Comparison of ENCODE assay signal across 31 cellular contexts in the genomic region with DNA sequence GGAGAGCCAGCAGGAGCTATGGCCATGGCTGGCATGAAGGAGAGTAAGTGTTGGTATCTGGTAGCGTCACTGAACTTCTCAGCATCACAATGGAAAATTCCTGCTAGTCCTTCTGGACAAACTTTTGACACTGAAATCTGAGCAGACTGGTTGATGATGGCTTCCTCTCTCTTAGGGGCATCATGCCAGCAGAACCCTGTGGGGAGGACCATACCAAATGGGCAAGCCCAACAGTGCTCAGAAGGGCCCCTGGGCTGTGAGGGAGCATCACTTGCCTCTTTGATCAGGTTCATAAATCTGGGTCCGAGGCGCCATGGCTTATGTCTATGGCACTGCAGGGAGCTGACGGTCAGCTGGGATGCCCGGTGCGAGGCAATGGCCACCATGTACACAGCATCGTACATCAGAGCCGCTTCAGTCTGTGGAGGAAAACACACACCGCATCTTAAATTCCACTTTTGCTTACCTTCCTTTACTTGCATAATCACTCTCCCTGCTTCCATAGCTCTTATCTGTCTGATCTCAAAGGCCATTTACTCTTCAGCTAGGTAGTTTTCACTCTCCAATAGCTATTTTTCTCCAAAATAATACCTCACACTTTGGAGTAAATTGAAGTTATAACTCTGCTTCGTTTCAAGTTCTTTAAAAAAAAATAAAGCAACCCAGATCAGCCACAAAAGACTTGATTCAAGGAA.
"Had no signal": no experiment of that assay in that cellular context is flagged by ENCODE, and none has a peak within 500 bp of the region (broad histone marks: within the 10 kb centered on the region; RNA-seq: fewer than 3 reads in every experiment).

No MANE protein-coding gene starts in this region.

- ATAC-seq: activated CD4-positive, alpha-beta T cell treated with anti-CD3 and anti-CD28 coated beads for 36 hours; activated CD8-positive, alpha-beta memory T cell treated with anti-CD3 and anti-CD28 coated beads, Interleukin-2, amount 10 ng/mL, durations not matched to agents 7 days and 5 days; activated CD8-positive, alpha-beta T cell treated with anti-CD3 and anti-CD28 coated beads, Interleukin-2, amount 10 ng/mL, durations not matched to agents 7 days and 5 days; activated naive CD8-positive, alpha-beta T cell treated with anti-CD3 and anti-CD28 coated beads, Interleukin-2, amount 50 U/mL, for 24 hours; body of pancreas; effector memory CD8-positive, alpha-beta T cell; foreskin keratinocyte; gastrocnemius medialis; heart left ventricle had no signal

- DNase-seq: activated CD4-positive, alpha-beta memory T cell treated with anti-CD3 and anti-CD28 coated beads for 36 hours; activated CD4-positive, alpha-beta T cell treated with anti-CD3 and anti-CD28 coated beads for 36 hours; activated CD4-positive, alpha-beta T cell treated with anti-CD3 and anti-CD28 coated beads, Interleukin-2, amount 10 ng/mL, durations not matched to agents 24 days and 14 days; activated CD4-positive, CD25-positive, alpha-beta regulatory T cell; activated CD4-positive, CD25-positive, alpha-beta regulatory T cell treated with anti-CD3 and anti-CD28 coated beads, Interleukin-2, amount 50 U/mL, for 72 hours; activated CD8-positive, alpha-beta memory T cell treated with anti-CD3 and anti-CD28 coated beads, Interleukin-2, amount 10 ng/mL, durations not matched to agents 7 days and 5 days; activated CD8-positive, alpha-beta memory T cell treated with anti-CD3 and anti-CD28 coated beads, Interleukin-2, amount 50 U/mL, for 4 hours; activated CD8-positive, alpha-beta T cell treated with anti-CD3 and anti-CD28 coated beads, Interleukin-2, amount 10 ng/mL, durations not matched to agents 7 days and 5 days; activated effector memory CD4-positive, alpha-beta T cell treated with anti-CD3 and anti-CD28 coated beads, Interleukin-2, amount 50 U/mL, for 16 hours; activated naive CD4-positive, alpha-beta T cell treated with anti-CD3 and anti-CD28 coated beads for 36 hours; activated naive CD8-positive, alpha-beta T cell treated with anti-CD3 and anti-CD28 coated beads for 36 hours; activated naive CD8-positive, alpha-beta T cell treated with anti-CD3 and anti-CD28 coated beads, Interleukin-2, amount 50 U/mL, for 24 hours; activated T-cell treated with anti-CD3 and anti-CD28 coated beads, Interleukin-2, amount 50 U/mL, for 1 hour; activated T-cell treated with anti-CD3 and anti-CD28 coated beads, Interleukin-2, amount 50 U/mL, for 48 hours; adrenal gland; amygdala; aorta; body of pancreas; caudate nucleus; cortex of kidney; dermis blood vessel endothelial cell; effector CD4-positive, alpha-beta T cell; effector memory CD8-positive, alpha-beta T cell; foreskin keratinocyte; gastrocnemius medialis; glutamatergic neuron; heart left ventricle; T-helper 2 cell had no signal

- H3K27me3 ChIP-seq: adrenal gland, body of pancreas, esophagus muscularis mucosa, foreskin keratinocyte, gastrocnemius medialis, heart left ventricle had no signal

- H3K4me3 ChIP-seq: adrenal gland, body of pancreas, esophagus muscularis mucosa, gastrocnemius medialis, heart left ventricle had no signal

- H3K27ac ChIP-seq: adrenal gland, body of pancreas, esophagus muscularis mucosa, foreskin keratinocyte, gastrocnemius medialis, heart left ventricle had no signal

- FAIRE-seq: colon, TTC549 had no signal

- H3K9me3 ChIP-seq: adrenal gland, body of pancreas, esophagus muscularis mucosa, gastrocnemius medialis, heart left ventricle had no signal

- H3K4me1 ChIP-seq: adrenal gland, body of pancreas, esophagus muscularis mucosa, foreskin keratinocyte, gastrocnemius medialis had no signal

- H3K36me3 ChIP-seq: adrenal gland, esophagus muscularis mucosa, gastrocnemius medialis, heart left ventricle had no signal
